In genomic region chr13:37701306-37701705, GRCh38 we compare ENCODE assay signal across 18 cellular contexts.
A peak's percentile ranks its signal among the peaks of the same experiment; 100 is the strongest.
DNase-seq lines count a peak whose midpoint lies in the region; ATAC-seq, FAIRE-seq and TF ChIP-seq lines count a peak whose summit lies in the region.
"Had no signal": no experiment of that assay in that cellular context is flagged by ENCODE, and none has a peak within 500 bp of the region (broad histone marks: within the 10 kb centered on the region; RNA-seq: fewer than 3 reads in every experiment).

No MANE protein-coding gene starts in this region.

- H3K56ac ChIP-seq in H9 (ENCODE audit: insufficient read length, low read depth, low read length) = no peak overlapping the region

- WGBS in H9 (ENCODE audit: extremely low coverage, insufficient read length, low lambda C conversion rate) = no CpG with 5 or more reads among the region's 4 CpGs

- no peak overlapping the region for H2BK15ac ChIP-seq in H9 (ENCODE audit: low read depth, low read length)

- H3K4me1 Mint-ChIP-seq in H9 = no peaks in the 10 kb centered on the region; a peak in 1 of 4 replicates
- H3K4me1 Mint-ChIP-seq: central memory CD8-positive, alpha-beta T cell had no signal

- no peak overlapping the region for H3K4me3 ChIP-seq in AG09309 (ENCODE audit: control insufficient read depth, low read depth, low read length)
- H3K4me3 ChIP-seq: lung, neural progenitor cell, skin epidermis had no signal

- H2BK12ac ChIP-seq in H9 (ENCODE audit: insufficient read length, low read depth, low read length) = no peak overlapping the region

- no peak overlapping the region for H2AFZ ChIP-seq in H9 (ENCODE audit: low read length)
- H2AFZ ChIP-seq: neural progenitor cell had no signal

- H3K4me2 ChIP-seq in H9 (ENCODE audit: insufficient read depth, insufficient read length, low read length) = no peak overlapping the region
- H3K4me2 ChIP-seq: neural progenitor cell had no signal

- no peaks in the 10 kb centered on the region for H3K23me2 ChIP-seq in H9 (ENCODE audit: insufficient read length, low read depth, low read length, poor library complexity, severe bottlenecking)

- H4K8ac ChIP-seq in H9 (replicated peaks; ENCODE audit: insufficient read length, low read depth, low read length) = no peak overlapping the region

- no peak overlapping the region for H2AK5ac ChIP-seq in H9 (ENCODE audit: insufficient read length, low read length)

- H4K91ac ChIP-seq in H9 (ENCODE audit: insufficient read length, low read depth, low read length) = no peak overlapping the region

- no peak overlapping the region for H2BK5ac ChIP-seq in H9 (ENCODE audit: insufficient read length, low read length)

- no peak overlapping the region for H3K4ac ChIP-seq in H9 (ENCODE audit: low read depth, low read length)

- H2BK120ac ChIP-seq in H9 (ENCODE audit: low read depth, low read length, poor library complexity, severe bottlenecking) = no peak overlapping the region

- no peaks in the 10 kb centered on the region for H3K27me3 ChIP-seq in H9 (ENCODE audit: insufficient read depth, low read length)
- no peaks in the 10 kb centered on the region for H3K27me3 ChIP-seq in foreskin keratinocyte
- H3K27me3 ChIP-seq: neural progenitor cell had no signal

- ATAC-seq in HG03571 (IDR thresholded peaks at IDR 0.05; ENCODE audit: unreplicated experiment) = no peak
- no peak for ATAC-seq in foreskin keratinocyte
- ATAC-seq: PC-3 had no signal

- H3K27ac Mint-ChIP-seq in H9 = no peak overlapping the region
- H3K27ac Mint-ChIP-seq: neural progenitor cell had no signal

- H3K79me2 ChIP-seq in H9 (ENCODE audit: insufficient read depth, low read length) = no peaks in the 10 kb centered on the region

- H3K9me3 Mint-ChIP-seq in H9 = no peaks in the 10 kb centered on the region

- no peak overlapping the region for H2BK20ac ChIP-seq in H9 (ENCODE audit: low read depth, low read length, poor library complexity, severe bottlenecking)

- no peak for TF ChIP-seq CTCF in AG09309 (IDR thresholded peaks at IDR 0.05; ENCODE audit: control insufficient read depth, insufficient read depth, low read depth, low read length, missing control alignments)
- no peak for TF ChIP-seq CTCF in H9 (conservative IDR thresholded peaks at IDR 0.05)
- TF ChIP-seq CTCF in foreskin keratinocyte (conservative IDR thresholded peaks at IDR 0.05) = no peak

- no peaks in the 10 kb centered on the region for H3K9me3 ChIP-seq in H9 (ENCODE audit: control insufficient read depth, low read depth, low read length)

- H3K4me3 Mint-ChIP-seq in H9 = no peak overlapping the region
- H3K4me3 Mint-ChIP-seq: central memory CD8-positive, alpha-beta T cell; neural progenitor cell had no signal

- H4K5ac ChIP-seq in H9 (ENCODE audit: insufficient read length, low read depth, low read length) = no peak overlapping the region

- no peaks in the 10 kb centered on the region for H3K36me3 Mint-ChIP-seq in H9 (ENCODE audit: insufficient read depth in 1 of 3, low read depth in 3 of 3)

- H3K9ac ChIP-seq in H9 (ENCODE audit: extremely low read depth, insufficient read length, low read length) = no peak overlapping the region
- H3K9ac ChIP-seq: neural progenitor cell had no signal

- H3K27ac ChIP-seq in H9 (ENCODE audit: insufficient read length, low read depth, low read length) (no peak overlapping the region), foreskin keratinocyte (no peak overlapping the region)
- H3K27ac ChIP-seq: epithelial cell of prostate, neural progenitor cell had no signal

- DNase-seq in AG09309 (ENCODE audit: low read depth) (peak; percentile 31), M059J (ENCODE audit: low read depth) (peak; percentile 27), dermis microvascular lymphatic vessel endothelial cell (ENCODE audit: low read depth in 2 of 2) (peak; percentile 91 to 95), myocyte (ENCODE audit: low read depth) (peak; percentile 55), H9 (no peak), GM19239 (ENCODE audit: insufficient read length, low spot score) (no peak), foreskin keratinocyte (no peak)
- DNase-seq: activated naive CD4-positive, alpha-beta T cell treated with anti-CD3 and anti-CD28 coated beads, Interleukin-2, amount 50 U/mL, for 16 hours; DMS153; NCI-H1694; NCI-H510A treated with DMSO at 0.1 percent for 48 hours had no signal

- no peak overlapping the region for H3T11ph ChIP-seq in H9 (ENCODE audit: low read length)

- no peaks in the 10 kb centered on the region for H3K4me1 ChIP-seq in H9 (ENCODE audit: insufficient read depth, low read length)
- no peaks in the 10 kb centered on the region for H3K4me1 ChIP-seq in foreskin keratinocyte
- H3K4me1 ChIP-seq: neural progenitor cell had no signal

- no peak overlapping the region for H3K14ac ChIP-seq in H9 (ENCODE audit: insufficient read depth, low read length)

- H3K79me1 ChIP-seq in H9 (ENCODE audit: insufficient read depth, low read depth, low read length, poor library complexity, severe bottlenecking) = no peaks in the 10 kb centered on the region

- FAIRE-seq in GM19239 (lab: Jason Lieb, UNC) = no peak

- no peak overlapping the region for H3K23ac ChIP-seq in H9 (ENCODE audit: insufficient read length, low read depth, low read length)

- H4K20me1 ChIP-seq in H9 (ENCODE audit: control insufficient read depth, insufficient read depth, insufficient read length) = no peaks in the 10 kb centered on the region

- no peaks in the 10 kb centered on the region for H3K27me3 Mint-ChIP-seq in H9 (ENCODE audit: low read depth)
- H3K27me3 Mint-ChIP-seq: central memory CD8-positive, alpha-beta T cell had no signal

- H3K18ac ChIP-seq in H9 (ENCODE audit: insufficient read length, low read depth, low read length) = no peak overlapping the region

Comparison
In these comparisons a context has a peak if more than half of its experiments do, and no peak if none do; other contexts are left out.
1. DNase-seq: peak in AG09309 (single experiment), M059J (single experiment), dermis microvascular lymphatic vessel endothelial cell (2 of 2) and myocyte (single experiment); none in H9 (single experiment), GM19239 (single experiment) and foreskin keratinocyte (0 of 2).